Comparison of ENCODE assay signal across 12 cellular contexts in genomic region chr16:72590179-72590937, GRCh38.
DNase-seq lines count a peak whose midpoint lies in the region; ATAC-seq lines count a peak whose summit lies in the region.
"Had no signal": no experiment of that assay in that cellular context is flagged by ENCODE, and none has a peak within 500 bp of the region (broad histone marks: within the 10 kb centered on the region; RNA-seq: fewer than 3 reads in every experiment).

No MANE protein-coding gene starts in this region.

- DNase-seq in hepatic stellate cell (ENCODE audit: low spot score), result peak; percentile 24
- DNase-seq in activated T-cell treated with anti-CD3 and anti-CD28 coated beads, Interleukin-2, amount 50 U/mL, for 24 hours, result no peak
- no peak for DNase-seq in aorta
- no peak for DNase-seq in stimulated activated naive CD8-positive, alpha-beta T cell treated with anti-CD3 and anti-CD28 coated beads, Interleukin-15, Interleukin-2, amounts not matched to agents 100 U/mL and 50 U/mL, for 24 hours
- DNase-seq in activated CD8-positive, alpha-beta memory T cell treated with anti-CD3 and anti-CD28 coated beads, Interleukin-2, amount 50 U/mL, for 4 hours, result no peak
- DNase-seq: activated T-cell treated with anti-CD3 and anti-CD28 coated beads, Interleukin-2, amount 50 U/mL, for 48 hours; naive thymus-derived CD8-positive, alpha-beta T cell; NCI-H2171; T-cell had no signal

- ATAC-seq in GM18861 (IDR thresholded peaks at IDR 0.05; ENCODE audit: unreplicated experiment) (peak; percentile 93), GM21529 (IDR thresholded peaks at IDR 0.05; ENCODE audit: unreplicated experiment) (peak; percentile 89), HG03175 (IDR thresholded peaks at IDR 0.05; ENCODE audit: unreplicated experiment) (peak; percentile 80), aorta (ENCODE audit: low FRiP score) (no peak)
- no peak for ATAC-seq in stimulated activated naive CD8-positive, alpha-beta T cell treated with anti-CD3 and anti-CD28 coated beads, Interleukin-15, Interleukin-2, amounts not matched to agents 100 U/mL and 50 U/mL, for 24 hours
- ATAC-seq: naive thymus-derived CD8-positive, alpha-beta T cell; T-cell had no signal

- intact Hi-C loops in aorta (cut with DNase I), result no loop called here

- no peaks in the 10 kb centered on the region for H3K36me3 Mint-ChIP-seq in activated T-cell treated with anti-CD3 and anti-CD28 coated beads, Interleukin-2, amount 50 U/mL, for 24 hours (ENCODE audit: low read depth)
- H3K36me3 Mint-ChIP-seq: naive thymus-derived CD8-positive, alpha-beta T cell; T-cell had no signal

- no peaks in the 10 kb centered on the region for H3K4me1 Mint-ChIP-seq in activated T-cell treated with anti-CD3 and anti-CD28 coated beads, Interleukin-2, amount 50 U/mL, for 24 hours (ENCODE audit: low read depth)
- H3K4me1 Mint-ChIP-seq: T-cell had no signal

- H3K27me3 Mint-ChIP-seq in activated T-cell treated with anti-CD3 and anti-CD28 coated beads, Interleukin-2, amount 50 U/mL, for 24 hours, result no peaks in the 10 kb centered on the region
- H3K27me3 Mint-ChIP-seq: naive thymus-derived CD8-positive, alpha-beta T cell; T-cell had no signal

- no peak overlapping the region for H3K4me3 Mint-ChIP-seq in activated T-cell treated with anti-CD3 and anti-CD28 coated beads, Interleukin-2, amount 50 U/mL, for 24 hours
- H3K4me3 Mint-ChIP-seq: T-cell had no signal

- WGBS in aorta, 2 donors, result 62 to 64% methylated on average over 2 of the region's 2 CpGs

- no peak overlapping the region for H3K27ac ChIP-seq in aorta (ENCODE audit: low read depth in 1 of 2, low read length in 2 of 2)

- no peak overlapping the region for H3K27ac Mint-ChIP-seq in activated T-cell treated with anti-CD3 and anti-CD28 coated beads, Interleukin-2, amount 50 U/mL, for 24 hours
- H3K27ac Mint-ChIP-seq: T-cell had no signal

- H3K4me1 ChIP-seq in aorta (ENCODE audit: control insufficient read depth in 1 of 2, insufficient read depth in 2 of 2, low read length in 2 of 2), result no peaks in the 10 kb centered on the region

- H3K9me3 Mint-ChIP-seq in activated T-cell treated with anti-CD3 and anti-CD28 coated beads, Interleukin-2, amount 50 U/mL, for 24 hours, result no peaks in the 10 kb centered on the region
- H3K9me3 Mint-ChIP-seq: T-cell had no signal

- no peaks in the 10 kb centered on the region for H3K36me3 ChIP-seq in aorta (ENCODE audit: control insufficient read depth in 1 of 2, insufficient read depth in 2 of 2, low read length in 1 of 2)

- H3K27me3 ChIP-seq in aorta (ENCODE audit: control insufficient read depth in 1 of 2, insufficient read depth in 2 of 2, low read length in 1 of 2), result no peaks in the 10 kb centered on the region

- H3K9me3 ChIP-seq in aorta (ENCODE audit: control insufficient read depth, low read length), result no peaks in the 10 kb centered on the region

- no peak overlapping the region for H3K4me3 ChIP-seq in aorta (ENCODE audit: low read length in 2 of 2)

Comparison
In these comparisons a context has a peak if more than half of its experiments do, and no peak if none do; other contexts are left out.
1. ATAC-seq: peak in GM18861 (single experiment), GM21529 (single experiment) and HG03175 (single experiment); none in aorta (single experiment) and stimulated activated naive CD8-positive, alpha-beta T cell treated with anti-CD3 and anti-CD28 coated beads, Interleukin-15, Interleukin-2, amounts not matched to agents 100 U/mL and 50 U/mL, for 24 hours (single experiment).